ENCODE assay signal across 7 cellular contexts in genomic region chr3:172201136-172201989, GRCh38.
A peak's percentile ranks its signal among the peaks of the same experiment; 100 is the strongest.
DNase-seq lines count a peak whose midpoint lies in the region; ATAC-seq, FAIRE-seq and TF ChIP-seq lines count a peak whose summit lies in the region.

No MANE protein-coding gene starts in this region.

- H3K27ac Mint-ChIP-seq in type B pancreatic cell = no peak overlapping the region

- intact Hi-C loops in HepG2 (cut with micrococcal nuclease; ENCODE audit: unreplicated experiment) = no loop called here

- CTCF ChIA-PET in HepG2 (lab: Yijun Ruan, JAX; ENCODE audit: low intra/inter-chr PET ratio, low total read pairs) = no interaction called here

- TF ChIP-seq RAD21 in HepG2 (CRISPR knock-in tag; IDR thresholded peaks at IDR 0.05) = no peak

- 95% methylated on average over 12 of the region's 12 CpGs for WGBS in HepG2 (ENCODE audit: low lambda C conversion rate)

- H3K4me2 ChIP-seq in HepG2 (ENCODE audit: low read depth, low read length) = peak overlapping the region; percentile 25

- peaks cover 2% of the 10 kb centered on the region for H3K36me3 ChIP-seq in brain microvascular endothelial cell (replicated peaks)
- peaks cover 10 to 32% of the 10 kb centered on the region in 2 experiments for H3K36me3 ChIP-seq in HepG2 (replicated peaks in 1 of 2; ENCODE audit: control insufficient read depth in 1 of 2, insufficient read depth in 2 of 2, low read length in 2 of 2)

- no peak for FAIRE-seq in HepG2 (lab: Jason Lieb, UNC)

- H3K4me1 ChIP-seq in HepG2 (ENCODE audit: insufficient read depth, low read length) = peaks cover 85% of the 10 kb centered on the region

- H3K9ac ChIP-seq in HepG2 (ENCODE audit: insufficient read depth, low read depth, low read length) = no peak overlapping the region

- peaks cover 94% of the 10 kb centered on the region for H4K20me1 ChIP-seq in HepG2 (ENCODE audit: insufficient read depth, low read length)

- no peaks in the 10 kb centered on the region for H3K27me3 Mint-ChIP-seq in type B pancreatic cell

- H3K4me3 ChIP-seq in brain microvascular endothelial cell (ENCODE audit: low read depth, low read length) (no peak overlapping the region), HepG2 (replicated peaks in 1 of 3; ENCODE audit: insufficient read depth in 1 of 3, low read depth in 2 of 3, low read length in 3 of 3) (no peak overlapping the region)

- in situ Hi-C loops in brain microvascular endothelial cell (cut with HindIII; ENCODE audit: low pct_ligation_motif_present, low sequenced_read_pairs) (no loop called here), HepG2 (cut with HindIII; ENCODE audit: extremely low pct_ligation_motif_present, low pct_unique_long_range_greater_than_20kb) (no loop called here)

- H3K27me3 ChIP-seq in brain microvascular endothelial cell (replicated peaks) = no peaks in the 10 kb centered on the region
- H3K27me3 ChIP-seq in HepG2 (ENCODE audit: control insufficient read depth in 1 of 2, insufficient read depth in 2 of 2, low read length in 2 of 2) = no peaks in the 10 kb centered on the region

- TF ChIP-seq POLR2A in HepG2 (IDR thresholded peaks at IDR 0.05; ENCODE audit: insufficient read depth in 1 of 2, low read depth in 2 of 2, low read length in 2 of 2) = 0 out of 4 replicates have a peak, but pooled peaks of 1 of the 2 experiments have one; percentile 9

- H3K79me2 ChIP-seq in HepG2 (ENCODE audit: insufficient read depth, low read length) = peaks cover 92% of the 10 kb centered on the region

- POLR2A ChIA-PET in HepG2 (lab: Yijun Ruan, JAX) = interaction anchor here (0.6 to 1.3 kb wide), 2 partner anchors 20 to 21 kb away, joined by 3 to 5 read pairs; no protein-coding TSS in a partner anchor

- ATAC-seq in HepG2 = no peak
- no peak for ATAC-seq in HG03521 (IDR thresholded peaks at IDR 0.05; ENCODE audit: unreplicated experiment)
- ATAC-seq in HG03025 (IDR thresholded peaks at IDR 0.05; ENCODE audit: low FRiP score, unreplicated experiment) = no peak

- no peak overlapping the region for H3K4me3 Mint-ChIP-seq in type B pancreatic cell

- BruUV-seq in HepG2 (replicated peaks; lab: Mats Ljungman, UMichigan) = no TSS peak

- H3K9me3 ChIP-seq in HepG2 (ENCODE audit: low read length) = no peaks in the 10 kb centered on the region

- H3K36me3 Mint-ChIP-seq in type B pancreatic cell = peaks cover 13% of the 10 kb centered on the region

- no peak for TF ChIP-seq EP300 in HepG2 (IDR thresholded peaks at IDR 0.05; ENCODE audit: low read depth in 2 of 2, low read length in 2 of 2)
- no peak for TF ChIP-seq EP300 in HepG2 (CRISPR knock-in tag; IDR thresholded peaks at IDR 0.05; ENCODE audit: borderline replicate concordance)

- DNase-seq in NCI-H2029 (lab: John Stamatoyannopoulos, UW) (peak; percentile 94), brain microvascular endothelial cell (peak; percentile 93), HepG2 (ENCODE audit: low spot score) (no peak), ureter (ENCODE audit: low spot score) (peak; percentile 82), type B pancreatic cell (ENCODE audit: extremely low spot score, unreplicated experiment) (no peak)

- H2AFZ ChIP-seq in HepG2 (ENCODE audit: low read length) = no peak overlapping the region

- H3K9me3 Mint-ChIP-seq in type B pancreatic cell = peaks cover 3% of the 10 kb centered on the region

- TF ChIP-seq CTCF in brain microvascular endothelial cell (IDR thresholded peaks at IDR 0.05; ENCODE audit: low read depth, low read length, missing control alignments) (no peak), HepG2 (CRISPR knock-in tag; IDR thresholded peaks at IDR 0.05) (no peak), type B pancreatic cell (conservative IDR thresholded peaks at IDR 0.05) (no peak)

- H3K4me1 Mint-ChIP-seq in type B pancreatic cell (ENCODE audit: unreplicated experiment) = peaks cover 41% of the 10 kb centered on the region

- H3K27ac ChIP-seq in brain microvascular endothelial cell = peak overlapping the region; percentile 94
- peak overlapping the region; percentile 39 for H3K27ac ChIP-seq in HepG2 (ENCODE audit: extremely low read length, insufficient read depth, low read length)

TF ChIP-seq in HepG2, 621 proteins besides CTCF, POLR2A, EP300 and RAD21 (continues in another document):
- no peak for TF ChIP-seq KLF9 (CRISPR knock-in tag; IDR thresholded peaks at IDR 0.05; ENCODE audit: low read depth)
- no peak for TF ChIP-seq NR2F6 (IDR thresholded peaks at IDR 0.05)
- no peak for TF ChIP-seq NR2F6 (CRISPR knock-in tag; IDR thresholded peaks at IDR 0.05)
- no peak for TF ChIP-seq ARNT (IDR thresholded peaks at IDR 0.05)
- TF ChIP-seq SNAPC2 (CRISPR knock-in tag; IDR thresholded peaks at IDR 0.05) = no peak
- TF ChIP-seq ZNF607 (CRISPR knock-in tag; IDR thresholded peaks at IDR 0.05; ENCODE audit: borderline replicate concordance) = no peak
- no peak for TF ChIP-seq DNMT1 (CRISPR knock-in tag; IDR thresholded peaks at IDR 0.05)
- no peak for TF ChIP-seq SMAD1 (CRISPR knock-in tag; IDR thresholded peaks at IDR 0.05; ENCODE audit: borderline replicate concordance, low read depth)
- TF ChIP-seq AGO1 (IDR thresholded peaks at IDR 0.05; ENCODE audit: low read depth, low read length, poor library complexity, severe bottlenecking) = no peak
- TF ChIP-seq ZNF30 (CRISPR knock-in tag; IDR thresholded peaks at IDR 0.05) = no peak
- TF ChIP-seq GTF2F1 (IDR thresholded peaks at IDR 0.05; ENCODE audit: low read length) = no peak
- TF ChIP-seq ZNF839 (CRISPR knock-in tag; IDR thresholded peaks at IDR 0.05; ENCODE audit: borderline replicate concordance) = no peak
- TF ChIP-seq NFE2L2 (IDR thresholded peaks at IDR 0.05; ENCODE audit: low read length) = no peak
- TF ChIP-seq CHD4 (IDR thresholded peaks at IDR 0.05; ENCODE audit: borderline replicate concordance, low read length) = no peak
- no peak for TF ChIP-seq SP2 (CRISPR knock-in tag; IDR thresholded peaks at IDR 0.05)
- TF ChIP-seq, protein P1, sequence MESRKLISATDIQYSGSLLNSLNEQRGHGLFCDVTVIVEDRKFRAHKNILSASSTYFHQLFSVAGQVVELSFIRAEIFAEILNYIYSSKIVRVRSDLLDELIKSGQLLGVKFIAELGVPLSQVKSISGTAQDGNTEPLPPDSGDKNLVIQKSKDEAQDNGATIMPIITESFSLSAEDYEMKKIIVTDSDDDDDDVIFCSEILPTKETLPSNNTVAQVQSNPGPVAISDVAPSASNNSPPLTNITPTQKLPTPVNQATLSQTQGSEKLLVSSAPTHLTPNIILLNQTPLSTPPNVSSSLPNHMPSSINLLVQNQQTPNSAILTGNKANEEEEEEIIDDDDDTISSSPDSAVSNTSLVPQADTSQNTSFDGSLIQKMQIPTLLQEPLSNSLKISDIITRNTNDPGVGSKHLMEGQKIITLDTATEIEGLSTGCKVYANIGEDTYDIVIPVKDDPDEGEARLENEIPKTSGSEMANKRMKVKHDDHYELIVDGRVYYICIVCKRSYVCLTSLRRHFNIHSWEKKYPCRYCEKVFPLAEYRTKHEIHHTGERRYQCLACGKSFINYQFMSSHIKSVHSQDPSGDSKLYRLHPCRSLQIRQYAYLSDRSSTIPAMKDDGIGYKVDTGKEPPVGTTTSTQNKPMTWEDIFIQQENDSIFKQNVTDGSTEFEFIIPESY (CRISPR knock-in tag; IDR thresholded peaks at IDR 0.05) = 0 out of 2 replicates have a peak, but pooled peaks have one; percentile 18
- no peak for TF ChIP-seq ATF1 (CRISPR knock-in tag; IDR thresholded peaks at IDR 0.05)
- no peak for TF ChIP-seq GMEB1 (CRISPR knock-in tag; IDR thresholded peaks at IDR 0.05; ENCODE audit: borderline replicate concordance)
- no peak for TF ChIP-seq FUBP1 (CRISPR knock-in tag; IDR thresholded peaks at IDR 0.05; ENCODE audit: borderline replicate concordance)
- no peak for TF ChIP-seq CHD2 (IDR thresholded peaks at IDR 0.05; ENCODE audit: low read depth, low read length)
- TF ChIP-seq RBM22 (optimal IDR thresholded peaks at IDR 0.05; ENCODE audit: low read length) = peak; percentile 91

Comparison
In these comparisons a context has a peak if more than half of its experiments do, and no peak if none do; other contexts are left out.
1. DNase-seq: peak in NCI-H2029 (single experiment), brain microvascular endothelial cell (single experiment) and ureter (single experiment); none in HepG2 (single experiment) and type B pancreatic cell (single experiment).